In the genomic region with DNA sequence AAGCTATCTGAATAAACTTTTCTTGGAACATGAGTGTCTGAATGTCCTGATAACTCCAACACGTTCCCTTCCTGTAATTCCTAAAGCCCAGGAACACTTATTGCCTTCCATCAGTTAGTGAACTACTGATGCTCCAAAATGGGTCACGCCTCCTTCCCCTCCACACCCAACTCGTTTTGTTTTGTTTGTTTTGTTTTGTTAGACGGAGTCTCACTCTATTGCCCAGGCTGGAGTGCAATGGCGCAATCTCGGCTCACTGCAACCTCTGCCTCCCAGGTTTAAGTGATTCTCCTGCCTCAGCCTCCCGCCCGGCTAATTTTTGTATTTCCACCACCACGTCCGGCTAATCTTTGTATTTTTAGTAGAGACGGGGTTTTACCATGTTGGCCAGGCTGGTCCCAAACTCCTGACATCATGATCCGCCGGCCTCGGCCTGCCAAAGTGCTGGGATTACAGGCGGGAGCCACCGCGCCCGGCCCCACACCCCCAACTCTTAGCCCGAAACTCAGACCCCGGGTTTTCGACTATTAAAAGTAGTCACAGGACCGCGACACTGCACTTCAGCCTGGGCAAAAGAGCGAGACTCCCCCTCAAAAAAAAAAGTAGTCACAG, we compare ENCODE assay signal across 9 cellular contexts. TPM values are rescaled to one million over a fixed set of nuclear protein-coding genes. Genes with fewer than 3 reads are reported as not detected.
A peak's percentile ranks its signal among the peaks of the same experiment; 100 is the strongest.
DNase-seq lines count a peak whose midpoint lies in the region; ATAC-seq and TF ChIP-seq lines count a peak whose summit lies in the region.
"Had no signal": no experiment of that assay in that cellular context is flagged by ENCODE, and none has a peak within 500 bp of the region (broad histone marks: within the 10 kb centered on the region; RNA-seq: fewer than 3 reads in every experiment).

No MANE protein-coding gene starts in this region.

- no peaks in the 10 kb centered on the region for H4K20me1 ChIP-seq in H9 (ENCODE audit: control insufficient read depth, insufficient read depth, insufficient read length)
- peaks cover 49% of the 10 kb centered on the region for H4K20me1 ChIP-seq in smooth muscle cell (ENCODE audit: low read depth)

- H3K27ac ChIP-seq in H9 (ENCODE audit: insufficient read length, low read depth, low read length) (no peak overlapping the region), SK-N-MC (no peak overlapping the region), cardiac muscle cell (peak overlapping the region; percentile 98), smooth muscle cell (ENCODE audit: low read depth) (peak overlapping the region; percentile 83)

- 0 out of 5 replicates have a peak, but pooled peaks cover 0 to 4% of the 10 kb centered on the region in 2 experiments for H3K9me3 Mint-ChIP-seq in H9
- H3K9me3 Mint-ChIP-seq: T-cell had no signal

- H3K27me3 ChIP-seq in H9 (ENCODE audit: insufficient read depth, low read length) (no peaks in the 10 kb centered on the region), cardiac muscle cell (no peaks in the 10 kb centered on the region), smooth muscle cell (ENCODE audit: low read depth) (no peaks in the 10 kb centered on the region)

- no peak overlapping the region for H2BK15ac ChIP-seq in H9 (ENCODE audit: low read depth, low read length)

- peak overlapping the region; percentile 83 for H3K14ac ChIP-seq in H9 (ENCODE audit: insufficient read depth, low read length)

- H3K23ac ChIP-seq in H9 (ENCODE audit: insufficient read length, low read depth, low read length) = no peak overlapping the region

- ATAC-seq in HG03460 (IDR thresholded peaks at IDR 0.05; ENCODE audit: unreplicated experiment) (no peak), HG02840 (IDR thresholded peaks at IDR 0.05; ENCODE audit: low FRiP score, unreplicated experiment) (no peak)

- H2AK5ac ChIP-seq in H9 (ENCODE audit: insufficient read length, low read length) = no peak overlapping the region

- H3K79me1 ChIP-seq in H9 (ENCODE audit: insufficient read depth, low read depth, low read length, poor library complexity, severe bottlenecking) = peaks cover 4% of the 10 kb centered on the region

- no peak overlapping the region for H2BK120ac ChIP-seq in H9 (ENCODE audit: low read depth, low read length, poor library complexity, severe bottlenecking)

- no peak overlapping the region for H4K5ac ChIP-seq in H9 (ENCODE audit: insufficient read length, low read depth, low read length)

- H3K27ac Mint-ChIP-seq in H9 = peak overlapping the region; percentile 19 to 66 (median 27); a peak in 3 of 7 replicates

- no peak for TF ChIP-seq CTCF in H9 (conservative IDR thresholded peaks at IDR 0.05)
- TF ChIP-seq CTCF in cardiac muscle cell (IDR thresholded peaks at IDR 0.05; ENCODE audit: low read depth, low read length) = no peak
- no peak for TF ChIP-seq CTCF in smooth muscle cell (IDR thresholded peaks at IDR 0.05; ENCODE audit: borderline replicate concordance, insufficient read depth, poor library complexity, severe bottlenecking)

- WGBS in H9 (ENCODE audit: extremely low coverage, insufficient read length, low lambda C conversion rate) = no CpG with 5 or more reads among the region's 24 CpGs
- 4% methylated on average over 24 of the region's 24 CpGs for WGBS in smooth muscle cell (ENCODE audit: low lambda C conversion rate)

- no peaks in the 10 kb centered on the region for H3F3A ChIP-seq in smooth muscle cell (ENCODE audit: low read depth)

- no peaks in the 10 kb centered on the region for H3K9me3 ChIP-seq in H9 (ENCODE audit: control insufficient read depth, low read depth, low read length)
- no peaks in the 10 kb centered on the region for H3K9me3 ChIP-seq in SK-N-MC (ENCODE audit: low read depth, low read length)
- H3K9me3 ChIP-seq in cardiac muscle cell (ENCODE audit: low read depth) = no peaks in the 10 kb centered on the region
- no peaks in the 10 kb centered on the region for H3K9me3 ChIP-seq in smooth muscle cell (replicated peaks; ENCODE audit: low read depth)

- H3K4me1 ChIP-seq in H9 (ENCODE audit: insufficient read depth, low read length) (peaks cover 2% of the 10 kb centered on the region; the same call in 1 of the 2 replicates), cardiac muscle cell (ENCODE audit: low read depth) (peaks cover 13% of the 10 kb centered on the region), smooth muscle cell (ENCODE audit: low read depth) (peaks cover 9% of the 10 kb centered on the region)

- H2BK20ac ChIP-seq in H9 (ENCODE audit: low read depth, low read length, poor library complexity, severe bottlenecking) = no peak overlapping the region

- no peak overlapping the region for H2BK12ac ChIP-seq in H9 (ENCODE audit: insufficient read length, low read depth, low read length)

- no peak overlapping the region for H3K56ac ChIP-seq in H9 (ENCODE audit: insufficient read length, low read depth, low read length)

- no peak overlapping the region for H4K91ac ChIP-seq in H9 (ENCODE audit: insufficient read length, low read depth, low read length)

- H3K36me3 ChIP-seq in SK-N-MC (ENCODE audit: insufficient read depth, low read length) = peaks cover 11% of the 10 kb centered on the region; the same call in 1 of the 2 replicates
- no peaks in the 10 kb centered on the region for H3K36me3 ChIP-seq in cardiac muscle cell
- H3K36me3 ChIP-seq in smooth muscle cell (ENCODE audit: low read depth) = no peaks in the 10 kb centered on the region

- H3K4ac ChIP-seq in H9 (ENCODE audit: low read depth, low read length) = no peak overlapping the region

- H3K4me3 ChIP-seq in SK-N-MC (peak overlapping the region; percentile 93), cardiac muscle cell (peak overlapping the region; percentile 97), smooth muscle cell (peak overlapping the region; percentile 81)

- peak; percentile 34 for DNase-seq in COLO668 (lab: John Stamatoyannopoulos, UW; ENCODE audit: unreplicated experiment)
- DNase-seq in H9 = no peak
- DNase-seq in SK-N-MC (ENCODE audit: low read depth, low spot score) = no peak
- DNase-seq in cardiac muscle cell (ENCODE audit: low read depth in 1 of 2, low spot score in 1 of 2) = no peak
- DNase-seq in smooth muscle cell (lab: John Stamatoyannopoulos, UW; ENCODE audit: unreplicated experiment) = no peak
- no peak for DNase-seq in GM19238 (ENCODE audit: insufficient read length, low spot score)

- H3K18ac ChIP-seq in H9 (ENCODE audit: insufficient read length, low read depth, low read length) = no peak overlapping the region

- H3T11ph ChIP-seq in H9 (ENCODE audit: low read length) = no peak overlapping the region

- H4K8ac ChIP-seq in H9 (replicated peaks; ENCODE audit: insufficient read length, low read depth, low read length) = no peak overlapping the region

- H3K4me2 ChIP-seq in H9 (ENCODE audit: insufficient read depth, insufficient read length, low read length) (peak overlapping the region; percentile 87), smooth muscle cell (peak overlapping the region; percentile 85)

- peak overlapping the region; percentile 93 for H3K9ac ChIP-seq in H9 (ENCODE audit: extremely low read depth, insufficient read length, low read length)
- peak overlapping the region; percentile 94 for H3K9ac ChIP-seq in SK-N-MC (ENCODE audit: insufficient read length)
- peak overlapping the region; percentile 93 for H3K9ac ChIP-seq in smooth muscle cell (ENCODE audit: low read depth)

- no peak overlapping the region for H3K4me3 Mint-ChIP-seq in H9
- H3K4me3 Mint-ChIP-seq: T-cell had no signal

- peaks cover 7 to 12% of the 10 kb centered on the region in 2 experiments for H3K4me1 Mint-ChIP-seq in H9

- H3K79me2 ChIP-seq in H9 (ENCODE audit: insufficient read depth, low read length) (peaks cover 9% of the 10 kb centered on the region; the same call in 1 of the 2 replicates), smooth muscle cell (ENCODE audit: low read depth) (peaks cover 57% of the 10 kb centered on the region)

- no peaks in the 10 kb centered on the region for H3K36me3 Mint-ChIP-seq in H9 (ENCODE audit: insufficient read depth in 1 of 3, low read depth in 3 of 3)
- H3K36me3 Mint-ChIP-seq: T-cell had no signal

- peaks cover 6% of the 10 kb centered on the region for H3K27me3 Mint-ChIP-seq in H9 (ENCODE audit: low read depth)
- H3K27me3 Mint-ChIP-seq: T-cell had no signal

- no peak overlapping the region for H2AFZ ChIP-seq in H9 (ENCODE audit: low read length)
- H2AFZ ChIP-seq in smooth muscle cell (ENCODE audit: low read depth) = peak overlapping the region; percentile 83

- H3K23me2 ChIP-seq in H9 (ENCODE audit: insufficient read length, low read depth, low read length, poor library complexity, severe bottlenecking) = peaks cover 8% of the 10 kb centered on the region

- no peak overlapping the region for H2BK5ac ChIP-seq in H9 (ENCODE audit: insufficient read length, low read length)

RNA-seq across cellular contexts. Expression of gene IER3IP1, which starts 0.8 kb away (rescaled TPM):
- 7.6 and 8.8 TPM in 2 replicates for total RNA-seq in H9 (2021)
- 8.2 and 14.6 TPM in 2 replicates for total RNA-seq in cardiac muscle cell
- 32.1 and 34.3 TPM in 2 replicates for polyA plus RNA-seq in cardiac muscle cell
- total RNA-seq in smooth muscle cell = 35.8 and 43.2 TPM in 2 replicates
- 38.3 and 39.9 TPM in 2 replicates for polyA plus RNA-seq in smooth muscle cell

RNA-seq across cellular contexts. Expression of gene HDHD2, which starts 25.1 kb away (rescaled TPM):
- 51.0 and 58.5 TPM in 2 replicates for total RNA-seq in H9 (2021)
- total RNA-seq in cardiac muscle cell = 40.8 and 55.4 TPM in 2 replicates
- 91.0 and 92.5 TPM in 2 replicates for polyA plus RNA-seq in cardiac muscle cell
- 9.9 and 20.6 TPM in 2 replicates for total RNA-seq in smooth muscle cell
- 14.9 and 16.4 TPM in 2 replicates for polyA plus RNA-seq in smooth muscle cell

Comparison
In these comparisons a context has a peak if more than half of its experiments do, and no peak if none do; other contexts are left out.
1. H3K27ac ChIP-seq: peak in cardiac muscle cell (single experiment) and smooth muscle cell (single experiment); none in H9 (single experiment) and SK-N-MC (single experiment).
2. Peak in every context shown above with its lines, with median percentiles within 50 percentile points of each other: H3K9ac ChIP-seq and H3K4me3 ChIP-seq.